Comparison of ENCODE assay signal across 15 cellular contexts in genomic region chr19:17758528-17758927, GRCh38. TPM values are rescaled to one million over a fixed set of nuclear protein-coding genes. Genes with fewer than 3 reads are reported as not detected.
DNase-seq lines count a peak whose midpoint lies in the region; ATAC-seq, FAIRE-seq and TF ChIP-seq lines count a peak whose summit lies in the region.
"Had no signal": no experiment of that assay in that cellular context is flagged by ENCODE, and none has a peak within 500 bp of the region (broad histone marks: within the 10 kb centered on the region; RNA-seq: fewer than 3 reads in every experiment).

No MANE protein-coding gene starts in this region.

- in situ Hi-C loops in HepG2 (cut with HindIII; ENCODE audit: extremely low pct_ligation_motif_present, low pct_unique_long_range_greater_than_20kb), result no loop called here

- no peaks in the 10 kb centered on the region for H4K20me1 ChIP-seq in HepG2 (ENCODE audit: insufficient read depth, low read length)

- TF ChIP-seq POLR2A in HepG2 (IDR thresholded peaks at IDR 0.05; ENCODE audit: insufficient read depth in 1 of 2, low read depth in 2 of 2, low read length in 2 of 2), result no peak
- no peak for TF ChIP-seq POLR2A in right lobe of liver (IDR thresholded peaks at IDR 0.05)
- no peak for TF ChIP-seq POLR2A in GM18505 (IDR thresholded peaks at IDR 0.05; ENCODE audit: borderline replicate concordance, extremely low read depth, insufficient read depth, insufficient read length)
- no peak for TF ChIP-seq POLR2A in lower leg skin (IDR thresholded peaks at IDR 0.05)

- TF ChIP-seq EP300 in HepG2 (IDR thresholded peaks at IDR 0.05; ENCODE audit: low read depth in 2 of 2, low read length in 2 of 2), result no peak
- no peak for TF ChIP-seq EP300 in HepG2 (CRISPR knock-in tag; IDR thresholded peaks at IDR 0.05; ENCODE audit: borderline replicate concordance)

- DNase-seq in HepG2 (ENCODE audit: low spot score), result no peak
- DNase-seq in right lobe of liver, result no peak
- DNase-seq in RWPE1 (ENCODE audit: low spot score), result no peak
- no peak for DNase-seq in lower leg skin (ENCODE audit: low spot score in 2 of 2)
- DNase-seq: ACHN; CD8-positive, alpha-beta memory T cell; KG1; MG63; NCI-H1092 treated with DMSO at 0.1 percent for 48 hours; NCI-H1694; NCI-H69; PC-3 had no signal

- H3K36me3 ChIP-seq in HepG2 (replicated peaks in 1 of 2; ENCODE audit: control insufficient read depth in 1 of 2, insufficient read depth in 2 of 2, low read length in 2 of 2), result no peaks in the 10 kb centered on the region
- H3K36me3 ChIP-seq in right lobe of liver, result no peaks in the 10 kb centered on the region
- H3K36me3 ChIP-seq: MG63 had no signal

- peaks cover 15% of the 10 kb centered on the region for H3K4me1 ChIP-seq in HepG2 (ENCODE audit: insufficient read depth, low read length)
- no peaks in the 10 kb centered on the region for H3K4me1 ChIP-seq in right lobe of liver

- no peaks in the 10 kb centered on the region for H3K79me2 ChIP-seq in HepG2 (ENCODE audit: insufficient read depth, low read length)

- FAIRE-seq in HepG2 (lab: Jason Lieb, UNC), result no peak

- H3K4me3 ChIP-seq in HepG2 (replicated peaks in 1 of 3; ENCODE audit: insufficient read depth in 1 of 3, low read depth in 2 of 3, low read length in 3 of 3), result no peak overlapping the region
- H3K4me3 ChIP-seq in right lobe of liver, result no peak overlapping the region
- H3K4me3 ChIP-seq in lower leg skin (ENCODE audit: low read depth, poor library complexity, severe bottlenecking), result no peak overlapping the region
- H3K4me3 ChIP-seq: MG63 had no signal

- TF ChIP-seq CTCF in HepG2 (CRISPR knock-in tag; IDR thresholded peaks at IDR 0.05), result no peak
- no peak for TF ChIP-seq CTCF in right lobe of liver (IDR thresholded peaks at IDR 0.05)
- TF ChIP-seq CTCF in RWPE1 (conservative IDR thresholded peaks at IDR 0.05; ENCODE audit: low read depth), result no peak
- no peak for TF ChIP-seq CTCF in lower leg skin (IDR thresholded peaks at IDR 0.05)

- ATAC-seq in HepG2, result no peak
- ATAC-seq in right lobe of liver, result no peak
- no peak for ATAC-seq in GM18505 (IDR thresholded peaks at IDR 0.05; ENCODE audit: unreplicated experiment)
- no peak for ATAC-seq in GM21786 (IDR thresholded peaks at IDR 0.05; ENCODE audit: unreplicated experiment)
- ATAC-seq: PC-3 had no signal

- POLR2A ChIA-PET in HepG2 (lab: Yijun Ruan, JAX), result interaction anchor here (0.8 kb wide), 1 partner anchor 101 kb away, joined by 3 read pairs; no protein-coding TSS in a partner anchor
- POLR2A ChIA-PET in RWPE1 (lab: Yijun Ruan, JAX; ENCODE audit: low non-redundant PET), result no interaction called here

- H2AFZ ChIP-seq in HepG2 (ENCODE audit: low read length), result no peak overlapping the region

- H3K27me3 ChIP-seq in HepG2 (ENCODE audit: control insufficient read depth in 1 of 2, insufficient read depth in 2 of 2, low read length in 2 of 2) (no peaks in the 10 kb centered on the region), right lobe of liver (no peaks in the 10 kb centered on the region), layer of hippocampus (ENCODE audit: control insufficient read depth, insufficient read depth, low read length) (no peaks in the 10 kb centered on the region)
- H3K27me3 ChIP-seq: MG63 had no signal

- intact Hi-C loops in HepG2 (cut with micrococcal nuclease; ENCODE audit: unreplicated experiment), result no loop called here
- intact Hi-C loops in right lobe of liver (cut with DNase I), result no loop called here
- intact Hi-C loops in lower leg skin (cut with DNase I; ENCODE audit: low total_unique reads), result no loop called here

- no peak overlapping the region for H3K4me2 ChIP-seq in HepG2 (ENCODE audit: low read depth, low read length)

- no peak for TF ChIP-seq RAD21 in HepG2 (CRISPR knock-in tag; IDR thresholded peaks at IDR 0.05)

- H3K9ac ChIP-seq in HepG2 (ENCODE audit: insufficient read depth, low read depth, low read length), result no peak overlapping the region

- WGBS in HepG2 (ENCODE audit: low lambda C conversion rate), result 86% methylated on average over 4 of the region's 5 CpGs
- 70% methylated on average over 5 of the region's 5 CpGs for WGBS in right lobe of liver (ENCODE audit: insufficient coverage, low coverage, low lambda C conversion rate, missing lambda C conversion rate)
- WGBS in lower leg skin, 2 donors, result 56 to 59% methylated on average over 5 of the region's 5 CpGs

- BruUV-seq in HepG2 (replicated peaks; lab: Mats Ljungman, UMichigan), result no TSS peak

- H3K9me3 ChIP-seq in HepG2 (ENCODE audit: low read length) (no peaks in the 10 kb centered on the region), right lobe of liver (no peaks in the 10 kb centered on the region)
- H3K9me3 ChIP-seq: MG63 had no signal

- CTCF ChIA-PET in HepG2 (lab: Yijun Ruan, JAX; ENCODE audit: low intra/inter-chr PET ratio, low total read pairs), result no interaction called here
- CTCF ChIA-PET in RWPE1 (lab: Yijun Ruan, JAX), result interaction anchor here (0.6 kb wide), 1 partner anchor 989 kb away, joined by 3 read pairs; no protein-coding TSS in a partner anchor

- H3K27ac ChIP-seq in HepG2 (ENCODE audit: extremely low read length, insufficient read depth, low read length) (no peak overlapping the region), right lobe of liver (no peak overlapping the region), RWPE1 (peak overlapping the region; percentile 76), layer of hippocampus (ENCODE audit: low read depth, low read length) (peak overlapping the region; percentile 98)

RNA-seq across cellular contexts. Expression of gene FCHO1, which starts 7.3 kb away (rescaled TPM):
- total RNA-seq in HepG2 (2016; rRNA removed; fragmentation: Illumina TruSeq; extraction: Trizol) (1.2 and 1.3 TPM in 2 replicates), right lobe of liver (1 to 10 TPM in 4 of 6 experiments, under 1 TPM in 2; 0.93 to 3.6 (median 1.3) TPM), lower leg skin (10 to 100 TPM; 38.7 to 78.4 (median 56.3) TPM)
- total RNA-seq in HepG2 (2016; cell fraction: cytosol; rRNA removed; fragmentation: Illumina TruSeq; extraction: Trizol; ENCODE audit: low read depth), result 0.18 and 1.7 TPM in 2 replicates
- 0.45 and 2.3 TPM in 2 replicates for total RNA-seq in HepG2 (2016; cell fraction: insoluble cytoplasmic fraction; rRNA removed; fragmentation: Illumina TruSeq; extraction: Trizol)
- 1.4 TPM in 2 replicates for total RNA-seq in HepG2 (2016; cell fraction: membrane; rRNA removed; fragmentation: Illumina TruSeq; extraction: Trizol)
- 1.6 and 3.1 TPM in 2 replicates for total RNA-seq in HepG2 (2016; cell fraction: nucleus; rRNA removed; fragmentation: Illumina TruSeq; extraction: Trizol)
- polyA plus RNA-seq in HepG2 (2011; rRNA removed), result 2.5 and 3.1 TPM in 2 replicates
- polyA plus RNA-seq in HepG2 (2011; cell fraction: cytosol; rRNA removed), result 0.95 and 1.5 TPM in 2 replicates
- polyA plus RNA-seq in HepG2 (2011; cell fraction: nucleus; rRNA removed), result 23.2 and 28.6 TPM in 2 replicates
- 4.3 and 5.3 TPM in 2 replicates for polyA plus RNA-seq in HepG2 (2012)
- 0.75 and 1.1 TPM in 2 replicates for polyA plus RNA-seq in HepG2 (2016; cell fraction: cytosol; fragmentation: Illumina TruSeq; extraction: Trizol; ENCODE audit: low read depth)
- 0.76 and 2.0 TPM in 2 replicates for polyA plus RNA-seq in HepG2 (2016; cell fraction: insoluble cytoplasmic fraction; fragmentation: Illumina TruSeq; extraction: Trizol; ENCODE audit: low read depth)
- polyA plus RNA-seq in HepG2 (2016; cell fraction: membrane; fragmentation: Illumina TruSeq; extraction: Trizol; ENCODE audit: low read depth), result 0.88 and 1.4 TPM in 2 replicates
- polyA plus RNA-seq in HepG2 (2016; cell fraction: nucleus; fragmentation: Illumina TruSeq; extraction: Trizol; ENCODE audit: insufficient read depth, low read depth), result 4.8 and 5.1 TPM in 2 replicates
- 1.3 and 16.7 TPM in 2 replicates for polyA minus RNA-seq in HepG2 (2011; rRNA and poly(A)+ RNA removed; ENCODE audit: low replicate concordance)
- 2.5 and 4.6 TPM in 2 replicates for polyA minus RNA-seq in HepG2 (2011; cell fraction: cytosol; rRNA and poly(A)+ RNA removed)
- polyA minus RNA-seq in HepG2 (2011; cell fraction: nucleus; rRNA and poly(A)+ RNA removed), result 20.1 and 21.3 TPM in 2 replicates

RNA-seq across cellular contexts. Expression of gene B3GNT3, which starts 36.4 kb away (rescaled TPM):
- total RNA-seq in HepG2 (2016; rRNA removed; fragmentation: Illumina TruSeq; extraction: Trizol) (0.48 and 0.86 TPM in 2 replicates), right lobe of liver (10 to 100 TPM in 2 of 6 experiments, 1 to 10 TPM in 3, under 1 TPM in 1; 0.26 to 13.6 (median 3.1) TPM), lower leg skin (10 to 100 TPM in 2 of 4 donors, 1 to 10 TPM in 2; 2.9 to 18.3 (median 10.7) TPM)
- total RNA-seq in HepG2 (2016; cell fraction: cytosol; rRNA removed; fragmentation: Illumina TruSeq; extraction: Trizol; ENCODE audit: low read depth), result 0.18 and 0.40 TPM in 2 replicates
- 0.36 and 1.2 TPM in 2 replicates for total RNA-seq in HepG2 (2016; cell fraction: insoluble cytoplasmic fraction; rRNA removed; fragmentation: Illumina TruSeq; extraction: Trizol)
- 0.38 and 0.43 TPM in 2 replicates for total RNA-seq in HepG2 (2016; cell fraction: membrane; rRNA removed; fragmentation: Illumina TruSeq; extraction: Trizol)
- 1.0 and 1.3 TPM in 2 replicates for total RNA-seq in HepG2 (2016; cell fraction: nucleus; rRNA removed; fragmentation: Illumina TruSeq; extraction: Trizol)
- polyA plus RNA-seq in HepG2 (2011; rRNA removed), result 4.0 and 8.6 TPM in 2 replicates
- polyA plus RNA-seq in HepG2 (2011; cell fraction: cytosol; rRNA removed), result 4.2 and 6.3 TPM in 2 replicates
- 3.5 and 4.5 TPM in 2 replicates for polyA plus RNA-seq in HepG2 (2011; cell fraction: nucleus; rRNA removed)
- 9.1 and 10.5 TPM in 2 replicates for polyA plus RNA-seq in HepG2 (2012)
- polyA plus RNA-seq in HepG2 (2016; cell fraction: cytosol; fragmentation: Illumina TruSeq; extraction: Trizol; ENCODE audit: low read depth), result 0.10 and 0.18 TPM in 2 replicates
- 0.61 and 0.62 TPM in 2 replicates for polyA plus RNA-seq in HepG2 (2016; cell fraction: insoluble cytoplasmic fraction; fragmentation: Illumina TruSeq; extraction: Trizol; ENCODE audit: low read depth)
- polyA plus RNA-seq in HepG2 (2016; cell fraction: membrane; fragmentation: Illumina TruSeq; extraction: Trizol; ENCODE audit: low read depth), result 0.29 and 0.35 TPM in 2 replicates
- 1.8 and 2.3 TPM in 2 replicates for polyA plus RNA-seq in HepG2 (2016; cell fraction: nucleus; fragmentation: Illumina TruSeq; extraction: Trizol; ENCODE audit: insufficient read depth, low read depth)
- polyA minus RNA-seq in HepG2 (2011; rRNA and poly(A)+ RNA removed; ENCODE audit: low replicate concordance), result 2.7 and 11.1 TPM in 2 replicates
- polyA minus RNA-seq in HepG2 (2011; cell fraction: cytosol; rRNA and poly(A)+ RNA removed), result 3.0 and 4.7 TPM in 2 replicates
- polyA minus RNA-seq in HepG2 (2011; cell fraction: nucleus; rRNA and poly(A)+ RNA removed), result 1.8 and 3.1 TPM in 2 replicates
- total RNA-seq: CD8-positive, alpha-beta memory T cell had no signal
- polyA plus RNA-seq: CD8-positive, alpha-beta memory T cell had no signal

RNA-seq across cellular contexts. Expression of gene MAP1S, which starts 39.2 kb away (rescaled TPM):
- total RNA-seq in HepG2 (2016; rRNA removed; fragmentation: Illumina TruSeq; extraction: Trizol) (3.8 and 12.2 TPM in 2 replicates), right lobe of liver (10 to 100 TPM; 11.1 to 31.3 (median 14.9) TPM), lower leg skin (10 to 100 TPM; 10.8 to 32.7 (median 24.5) TPM)
- total RNA-seq in HepG2 (2016; cell fraction: cytosol; rRNA removed; fragmentation: Illumina TruSeq; extraction: Trizol; ENCODE audit: low read depth), result 2.4 and 2.8 TPM in 2 replicates
- 6.4 and 9.5 TPM in 2 replicates for total RNA-seq in HepG2 (2016; cell fraction: insoluble cytoplasmic fraction; rRNA removed; fragmentation: Illumina TruSeq; extraction: Trizol)
- 6.3 and 6.5 TPM in 2 replicates for total RNA-seq in HepG2 (2016; cell fraction: membrane; rRNA removed; fragmentation: Illumina TruSeq; extraction: Trizol)
- 6.7 and 10.0 TPM in 2 replicates for total RNA-seq in HepG2 (2016; cell fraction: nucleus; rRNA removed; fragmentation: Illumina TruSeq; extraction: Trizol)
- polyA plus RNA-seq in HepG2 (2011; rRNA removed), result 7.3 and 8.2 TPM in 2 replicates
- 3.3 and 5.6 TPM in 2 replicates for polyA plus RNA-seq in HepG2 (2011; cell fraction: cytosol; rRNA removed)
- polyA plus RNA-seq in HepG2 (2011; cell fraction: nucleus; rRNA removed), result 34.8 and 36.5 TPM in 2 replicates
- polyA plus RNA-seq in HepG2 (2012), result 18.2 and 28.7 TPM in 2 replicates
- 1.0 and 1.3 TPM in 2 replicates for polyA plus RNA-seq in HepG2 (2016; cell fraction: cytosol; fragmentation: Illumina TruSeq; extraction: Trizol; ENCODE audit: low read depth)
- polyA plus RNA-seq in HepG2 (2016; cell fraction: insoluble cytoplasmic fraction; fragmentation: Illumina TruSeq; extraction: Trizol; ENCODE audit: low read depth), result 8.8 and 13.1 TPM in 2 replicates
- polyA plus RNA-seq in HepG2 (2016; cell fraction: membrane; fragmentation: Illumina TruSeq; extraction: Trizol; ENCODE audit: low read depth), result 2.1 and 3.2 TPM in 2 replicates
- polyA plus RNA-seq in HepG2 (2016; cell fraction: nucleus; fragmentation: Illumina TruSeq; extraction: Trizol; ENCODE audit: insufficient read depth, low read depth), result 15.3 and 23.8 TPM in 2 replicates
- 37.6 and 52.5 TPM in 2 replicates for polyA minus RNA-seq in HepG2 (2011; rRNA and poly(A)+ RNA removed; ENCODE audit: low replicate concordance)
- polyA minus RNA-seq in HepG2 (2011; cell fraction: cytosol; rRNA and poly(A)+ RNA removed), result 19.4 and 24.6 TPM in 2 replicates
- polyA minus RNA-seq in HepG2 (2011; cell fraction: nucleus; rRNA and poly(A)+ RNA removed), result 10.9 and 11.4 TPM in 2 replicates

Comparison
In these comparisons a context has a peak if more than half of its experiments do, and no peak if none do; other contexts are left out.
1. H3K27ac ChIP-seq: peak in RWPE1 (single experiment) and layer of hippocampus (single experiment); none in HepG2 (single experiment) and right lobe of liver (0 of 3).
2. RNA of gene FCHO1, which starts 7.3 kb away (total RNA-seq): 38.7 to 78.4 TPM in lower leg skin; 0.93 to 3.6 TPM in right lobe of liver and 0.18 to 3.1 TPM in HepG2; every median in the first group is over 4 times any median in the second.